Comparison of ENCODE assay signal across 26 cellular contexts in genomic region chr9:107720511-107720910, GRCh38.
"Had no signal": no experiment of that assay in that cellular context is flagged by ENCODE, and none has a peak within 500 bp of the region (broad histone marks: within the 10 kb centered on the region; RNA-seq: fewer than 3 reads in every experiment).

No MANE protein-coding gene starts in this region.

- H3K27me3 Mint-ChIP-seq: stimulated activated naive CD8-positive, alpha-beta T cell treated with anti-CD3 and anti-CD28 coated beads, Interleukin-15, Interleukin-2, amounts not matched to agents 100 ng/mL and 50 ng/mL, for 24 hours had no signal

- H3K27ac ChIP-seq: lower lobe of right lung, ovary, prostate gland, skin epidermis, spleen, suprapubic skin, thoracic aorta, tibial artery, uterus had no signal

- H3K4me3 ChIP-seq: lower lobe of right lung, ovary, prostate gland, skin epidermis, spleen, suprapubic skin, thoracic aorta, tibial artery, uterus had no signal

- H3K36me3 ChIP-seq: lower lobe of right lung, ovary, prostate gland, spleen, suprapubic skin, thoracic aorta, tibial artery, uterus had no signal

- FAIRE-seq: islet of Langerhans, kidney had no signal

- H3K9me3 ChIP-seq: ovary, prostate gland, spleen, suprapubic skin, thoracic aorta, tibial artery, uterus had no signal

- H3K4me1 Mint-ChIP-seq: immature natural killer cell; stimulated activated effector memory CD8-positive, alpha-beta T cell treated with anti-CD3 and anti-CD28 coated beads, Interleukin-12 subunit alpha, Interleukin-12 subunit beta, amount 100 ng/mL, for 72 hours had no signal

- H3K4me1 ChIP-seq: lower lobe of right lung, prostate gland, spleen, suprapubic skin, tibial artery, uterus had no signal

- H3K4me3 Mint-ChIP-seq: immature natural killer cell; naive thymus-derived CD4-positive, alpha-beta T cell; natural killer cell treated with Interleukin-12 subunit alpha and Interleukin-12 subunit beta and Interleukin-15 and Interleukin-18, amount 100 ng/mL, for 72 hours; stimulated activated effector memory CD8-positive, alpha-beta T cell treated with anti-CD3 and anti-CD28 coated beads, Interleukin-12 subunit alpha, Interleukin-12 subunit beta, amount 100 ng/mL, for 72 hours; stimulated activated naive CD8-positive, alpha-beta T cell treated with anti-CD3 and anti-CD28 coated beads, Interleukin-15, Interleukin-2, amounts not matched to agents 100 ng/mL and 50 ng/mL, for 24 hours; type B pancreatic cell had no signal

- H3K9me3 Mint-ChIP-seq: stimulated activated naive CD8-positive, alpha-beta T cell treated with anti-CD3 and anti-CD28 coated beads, Interleukin-15, Interleukin-2, amounts not matched to agents 100 ng/mL and 50 ng/mL, for 24 hours; type B pancreatic cell had no signal

- H3K27ac Mint-ChIP-seq: immature natural killer cell; naive thymus-derived CD4-positive, alpha-beta T cell; natural killer cell treated with Interleukin-12 subunit alpha and Interleukin-12 subunit beta and Interleukin-15 and Interleukin-18, amount 100 ng/mL, for 72 hours; stimulated activated effector memory CD8-positive, alpha-beta T cell treated with anti-CD3 and anti-CD28 coated beads, Interleukin-12 subunit alpha, Interleukin-12 subunit beta, amount 100 ng/mL, for 72 hours; stimulated activated naive CD8-positive, alpha-beta T cell treated with anti-CD3 and anti-CD28 coated beads, Interleukin-15, Interleukin-2, amounts not matched to agents 100 ng/mL and 50 ng/mL, for 24 hours; type B pancreatic cell had no signal

- DNase-seq: hypothalamus; immature natural killer cell; kidney; left ventricle myocardium superior; lower lobe of right lung; mammary epithelial cell; mesenchymal stem cell; naive thymus-derived CD4-positive, alpha-beta T cell; ovary; retina; right cardiac atrium; spleen; stimulated activated CD4-positive, alpha-beta T cell treated with anti-CD3 and anti-CD28 coated beads, Interleukin-4, amount 100 ng/mL, for 24 hours; stimulated activated naive CD4-positive, alpha-beta T cell; tibial artery; uterus had no signal

- H3K27me3 ChIP-seq: ovary, suprapubic skin, tibial artery, uterus had no signal

- ATAC-seq: left ventricle myocardium superior; lower lobe of right lung; naive thymus-derived CD4-positive, alpha-beta T cell; natural killer cell treated with Interleukin-12 subunit alpha and Interleukin-12 subunit beta and Interleukin-15 and Interleukin-18, amount 100 ng/mL, for 72 hours; right cardiac atrium; sciatic nerve; stimulated activated effector memory CD8-positive, alpha-beta T cell treated with anti-CD3 and anti-CD28 coated beads, Interleukin-12 subunit alpha, Interleukin-12 subunit beta, amount 100 ng/mL, for 72 hours had no signal

- H3K36me3 Mint-ChIP-seq: immature natural killer cell; natural killer cell treated with Interleukin-12 subunit alpha and Interleukin-12 subunit beta and Interleukin-15 and Interleukin-18, amount 100 ng/mL, for 72 hours; stimulated activated effector memory CD8-positive, alpha-beta T cell treated with anti-CD3 and anti-CD28 coated beads, Interleukin-12 subunit alpha, Interleukin-12 subunit beta, amount 100 ng/mL, for 72 hours; type B pancreatic cell had no signal
